Comparison of ENCODE assay signal across 17 cellular contexts in the genomic region with DNA sequence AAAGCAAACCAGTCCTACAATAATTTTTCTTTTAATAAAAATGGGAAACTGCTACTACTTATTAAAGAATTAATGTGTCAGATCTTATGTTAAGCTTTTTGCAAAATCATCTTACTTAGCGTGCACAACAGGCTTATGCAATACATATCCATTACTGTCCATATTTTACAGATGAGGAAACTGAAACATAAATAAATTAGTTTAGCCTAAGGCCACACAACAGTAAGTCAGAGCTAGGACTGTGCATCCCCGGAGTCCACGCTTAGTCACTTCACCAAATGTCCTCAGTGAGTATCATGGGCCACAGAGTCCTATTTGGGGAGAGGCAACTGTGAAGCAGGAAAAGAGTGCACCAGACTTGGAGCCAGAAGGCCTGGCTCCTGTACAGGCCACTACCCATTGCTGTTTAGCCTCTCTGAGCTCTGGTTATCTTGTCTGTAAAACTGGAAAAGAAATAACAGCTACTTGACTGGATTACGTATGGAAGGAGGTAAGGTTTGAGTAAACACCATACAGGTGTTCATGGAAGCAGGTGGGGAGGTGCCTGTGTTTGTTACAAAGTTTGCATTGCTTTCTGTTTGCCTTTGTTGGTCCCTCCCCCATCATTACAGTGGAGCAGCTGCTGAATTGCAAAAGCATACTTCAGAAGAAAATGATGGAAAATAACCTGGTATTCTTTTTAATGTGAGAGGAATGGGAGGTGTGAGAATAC.
A peak's percentile ranks its signal among the peaks of the same experiment; 100 is the strongest.
DNase-seq lines count a peak whose midpoint lies in the region; ATAC-seq and TF ChIP-seq lines count a peak whose summit lies in the region.
"Had no signal": no experiment of that assay in that cellular context is flagged by ENCODE, and none has a peak within 500 bp of the region (broad histone marks: within the 10 kb centered on the region; RNA-seq: fewer than 3 reads in every experiment).

No MANE protein-coding gene starts in this region.

- H3K36me3 ChIP-seq in adipocyte (ENCODE audit: control insufficient read depth, insufficient read depth, low read length, severe bottlenecking) (no peaks in the 10 kb centered on the region), upper lobe of right lung (no peaks in the 10 kb centered on the region), aorta (ENCODE audit: control insufficient read depth in 1 of 2, insufficient read depth in 2 of 2, low read length in 1 of 2) (no peaks in the 10 kb centered on the region)
- H3K36me3 ChIP-seq: sigmoid colon had no signal

- intact Hi-C loops in upper lobe of right lung (cut with DNase I) = no loop called here
- intact Hi-C loops in aorta (cut with DNase I) = no loop called here

- H3K9me3 ChIP-seq in adipocyte (ENCODE audit: control insufficient read depth, low read length) (no peaks in the 10 kb centered on the region), upper lobe of right lung (no peaks in the 10 kb centered on the region), aorta (ENCODE audit: control insufficient read depth, low read length) (peaks cover 1% of the 10 kb centered on the region)
- H3K9me3 ChIP-seq: sigmoid colon had no signal

- WGBS in aorta, 2 donors = 88 to 92% methylated on average over 4 of the region's 4 CpGs

- H3K27ac Mint-ChIP-seq in activated CD4-positive, alpha-beta T cell treated with anti-CD3 and anti-CD28 coated beads, Interleukin-2, amount 10 ng/mL, durations not matched to agents 7 days and 5 days = no peak overlapping the region
- H3K27ac Mint-ChIP-seq: CD4-positive, alpha-beta T cell; effector memory CD8-positive, alpha-beta T cell; stimulated activated memory B cell treated with anti-CD40 and anti-IgM and Interleukin-4, amounts not matched to agents 10 μg/mL and 1 μg/mL and 100 μg/mL, for 72 hours had no signal

- no peak for TF ChIP-seq CTCF in upper lobe of right lung (IDR thresholded peaks at IDR 0.05)

- H3K4me3 Mint-ChIP-seq in activated CD4-positive, alpha-beta T cell treated with anti-CD3 and anti-CD28 coated beads, Interleukin-2, amount 10 ng/mL, durations not matched to agents 7 days and 5 days = no peak overlapping the region
- H3K4me3 Mint-ChIP-seq: CD4-positive, alpha-beta T cell; effector memory CD8-positive, alpha-beta T cell; stimulated activated memory B cell treated with anti-CD40 and anti-IgM and Interleukin-4, amounts not matched to agents 10 μg/mL and 1 μg/mL and 100 μg/mL, for 72 hours had no signal

- H3K4me1 ChIP-seq in adipocyte (ENCODE audit: control insufficient read depth, insufficient read depth, low read length) = no peaks in the 10 kb centered on the region
- H3K4me1 ChIP-seq in upper lobe of right lung = no peaks in the 10 kb centered on the region
- no peaks in the 10 kb centered on the region for H3K4me1 ChIP-seq in aorta (ENCODE audit: control insufficient read depth in 1 of 2, insufficient read depth in 2 of 2, low read length in 2 of 2)
- H3K4me1 ChIP-seq: sigmoid colon had no signal

- peaks cover 1% of the 10 kb centered on the region for H3K27me3 ChIP-seq in adipocyte (replicated peaks; ENCODE audit: control insufficient read depth, insufficient read depth, low read length)
- no peaks in the 10 kb centered on the region for H3K27me3 ChIP-seq in upper lobe of right lung
- H3K27me3 ChIP-seq in aorta (ENCODE audit: control insufficient read depth in 1 of 2, insufficient read depth in 2 of 2, low read length in 1 of 2) = no peaks in the 10 kb centered on the region
- H3K27me3 ChIP-seq: sigmoid colon had no signal

- no peak overlapping the region for H3K4me3 ChIP-seq in adipocyte (ENCODE audit: low read length)
- H3K4me3 ChIP-seq in upper lobe of right lung = no peak overlapping the region
- H3K4me3 ChIP-seq in aorta (ENCODE audit: low read length in 2 of 2) = no peak overlapping the region
- H3K4me3 ChIP-seq: sigmoid colon had no signal

- ATAC-seq in upper lobe of right lung (peak; percentile 30), aorta (ENCODE audit: low FRiP score) (no peak)
- ATAC-seq: effector memory CD8-positive, alpha-beta T cell; stimulated activated memory B cell treated with anti-CD40 and anti-IgM and Interleukin-4, amounts not matched to agents 10 μg/mL and 1 μg/mL and 100 μg/mL, for 72 hours had no signal

- H3K27me3 Mint-ChIP-seq in activated CD4-positive, alpha-beta T cell treated with anti-CD3 and anti-CD28 coated beads, Interleukin-2, amount 10 ng/mL, durations not matched to agents 7 days and 5 days = peaks cover 3% of the 10 kb centered on the region
- H3K27me3 Mint-ChIP-seq: CD4-positive, alpha-beta T cell; stimulated activated memory B cell treated with anti-CD40 and anti-IgM and Interleukin-4, amounts not matched to agents 10 μg/mL and 1 μg/mL and 100 μg/mL, for 72 hours had no signal

- H3K9me3 Mint-ChIP-seq in activated CD4-positive, alpha-beta T cell treated with anti-CD3 and anti-CD28 coated beads, Interleukin-2, amount 10 ng/mL, durations not matched to agents 7 days and 5 days = no peaks in the 10 kb centered on the region
- H3K9me3 Mint-ChIP-seq: CD4-positive, alpha-beta T cell; effector memory CD8-positive, alpha-beta T cell; stimulated activated memory B cell treated with anti-CD40 and anti-IgM and Interleukin-4, amounts not matched to agents 10 μg/mL and 1 μg/mL and 100 μg/mL, for 72 hours had no signal

- no peaks in the 10 kb centered on the region for H3K36me3 Mint-ChIP-seq in activated CD4-positive, alpha-beta T cell treated with anti-CD3 and anti-CD28 coated beads, Interleukin-2, amount 10 ng/mL, durations not matched to agents 7 days and 5 days (ENCODE audit: low read depth)
- H3K36me3 Mint-ChIP-seq: stimulated activated memory B cell treated with anti-CD40 and anti-IgM and Interleukin-4, amounts not matched to agents 10 μg/mL and 1 μg/mL and 100 μg/mL, for 72 hours had no signal

- POLR2A ChIA-PET in activated CD4-positive, alpha-beta T cell treated with anti-CD3 and anti-CD28 coated beads, Interleukin-2, amount 10 ng/mL, durations not matched to agents 7 days and 5 days (lab: Charles Lee) = no interaction called here

- DNase-seq in NOMO-1 treated with DMSO at 0.1 percent for 48 hours (lab: John Stamatoyannopoulos, UW; ENCODE audit: unreplicated experiment) (peak; percentile 49), NOMO-1 treated with dmso at 0.1 percent for 144 hours (lab: John Stamatoyannopoulos, UW; ENCODE audit: unreplicated experiment) (no peak), NCI-H2107 treated with DMSO at 0.1 percent for 48 hours (lab: John Stamatoyannopoulos, UW; ENCODE audit: unreplicated experiment) (peak; percentile 97), adipocyte (ENCODE audit: low read depth) (peak; percentile 34), upper lobe of right lung (no peak), AG20443 (ENCODE audit: low spot score) (no peak), aorta (no peak)
- no peak for DNase-seq in activated CD4-positive, alpha-beta T cell treated with anti-CD3 and anti-CD28 coated beads, Interleukin-2, amount 10 ng/mL, durations not matched to agents 7 days and 5 days
- DNase-seq: activated CD8-positive, alpha-beta memory T cell treated with anti-CD3 and anti-CD28 coated beads, Interleukin-2, amount 50 U/mL, for 4 hours; activated naive CD4-positive, alpha-beta T cell treated with Interleukin-2 at 50 U/mL for 16 hours; CD4-positive, alpha-beta T cell; effector memory CD8-positive, alpha-beta T cell; midbrain; occipital lobe; sigmoid colon; stimulated activated CD4-positive, alpha-beta T cell treated with anti-CD3 and anti-CD28 coated beads, Interleukin-4, amount 100 ng/mL, for 24 hours had no signal

- CTCF ChIA-PET in activated CD4-positive, alpha-beta T cell treated with anti-CD3 and anti-CD28 coated beads, Interleukin-2, amount 10 ng/mL, durations not matched to agents 7 days and 5 days (lab: Charles Lee) = interaction anchor here (1.0 kb wide), 1 partner anchor 90 kb away, joined by 3 read pairs; no protein-coding TSS in a partner anchor

- no peak overlapping the region for H3K9ac ChIP-seq in adipocyte (ENCODE audit: low read length)

- no peaks in the 10 kb centered on the region for H3K4me1 Mint-ChIP-seq in activated CD4-positive, alpha-beta T cell treated with anti-CD3 and anti-CD28 coated beads, Interleukin-2, amount 10 ng/mL, durations not matched to agents 7 days and 5 days

- H3K27ac ChIP-seq in upper lobe of right lung = no peak overlapping the region
- H3K27ac ChIP-seq in aorta (ENCODE audit: low read depth in 1 of 2, low read length in 2 of 2) = no peak overlapping the region
- H3K27ac ChIP-seq: sigmoid colon had no signal

Comparison
In these comparisons a context has a peak if more than half of its experiments do, and no peak if none do; other contexts are left out.
1. DNase-seq: peak in NOMO-1 treated with DMSO at 0.1 percent for 48 hours (single experiment), NCI-H2107 treated with DMSO at 0.1 percent for 48 hours (single experiment) and adipocyte (single experiment); none in NOMO-1 treated with dmso at 0.1 percent for 144 hours (single experiment), upper lobe of right lung (single experiment), AG20443 (single experiment), activated CD4-positive, alpha-beta T cell treated with anti-CD3 and anti-CD28 coated beads, Interleukin-2, amount 10 ng/mL, durations not matched to agents 7 days and 5 days (single experiment) and aorta (0 of 2).